Comparison of ENCODE assay signal across 18 cellular contexts in genomic region chr17:8212312-8213180, GRCh38. TPM values are rescaled to one million over a fixed set of nuclear protein-coding genes. Genes with fewer than 3 reads are reported as not detected.
DNase-seq lines count a peak whose midpoint lies in the region; ATAC-seq, FAIRE-seq and TF ChIP-seq lines count a peak whose summit lies in the region.
"Had no signal": no experiment of that assay in that cellular context is flagged by ENCODE, and none has a peak within 500 bp of the region (broad histone marks: within the 10 kb centered on the region; RNA-seq: fewer than 3 reads in every experiment).

No MANE protein-coding gene starts in this region.

- BruUV-seq in HCT116 (replicated peaks; lab: Mats Ljungman, UMichigan): no TSS peak

- H3K27ac ChIP-seq in HCT116 (ENCODE audit: low read depth, low read length): peak overlapping the region; percentile 39
- H3K27ac ChIP-seq: BLaER1 had no signal

- H3K27me3 ChIP-seq in HCT116 (ENCODE audit: insufficient read depth, low read length): no peaks in the 10 kb centered on the region
- H3K27me3 ChIP-seq: BLaER1 had no signal

- TF ChIP-seq POLR2A in HCT116 (IDR thresholded peaks at IDR 0.05; ENCODE audit: borderline replicate concordance, extremely low read depth, insufficient read depth, insufficient read length): no peak

- peaks cover 2 to 8% of the 10 kb centered on the region in 2 experiments; a peak in 1 of 4 replicates for H3K36me3 ChIP-seq in HCT116 (ENCODE audit: control insufficient read depth in 1 of 2, insufficient read depth in 2 of 2, low read length in 2 of 2)

- H3K4me2 ChIP-seq in HCT116 (ENCODE audit: low read length): peak overlapping the region; percentile 45
- H3K4me2 ChIP-seq: BLaER1 had no signal

- H2AFZ ChIP-seq in HCT116 (ENCODE audit: low read depth, low read length, poor library complexity, severe bottlenecking): peak overlapping the region; percentile 38

- no peaks in the 10 kb centered on the region for H3K9me3 ChIP-seq in HCT116 (ENCODE audit: control insufficient read depth in 1 of 2, insufficient read depth in 1 of 2, low read depth in 1 of 2, low read length in 2 of 2)
- H3K9me3 ChIP-seq: BLaER1 had no signal

- H3K4me1 ChIP-seq in HCT116 (ENCODE audit: control insufficient read depth in 1 of 2, insufficient read depth in 2 of 2, low read length in 2 of 2): peaks cover 29 to 66% of the 10 kb centered on the region in 2 experiments; a peak in 3 of 4 replicates

- DNase-seq in HCT116 (ENCODE audit: low read depth, low spot score) (no peak), OCI-M1 (lab: John Stamatoyannopoulos, UW) (peak; percentile 83), left lobe of liver (ENCODE audit: low spot score) (no peak), CD1c-positive myeloid dendritic cell (ENCODE audit: extremely low spot score) (no peak), GM19239 (ENCODE audit: insufficient read length, low spot score) (no peak)
- DNase-seq: activated CD4-positive, alpha-beta T cell treated with anti-CD3 and anti-CD28 coated beads for 48 hours; activated naive CD4-positive, alpha-beta T cell treated with anti-CD3 and anti-CD28 coated beads, Interleukin-2, amount 10 ng/mL, durations not matched to agents 7 days and 5 days; activated T-cell treated with anti-CD3 and anti-CD28 coated beads for 4 hours; cortex of kidney; immature natural killer cell; KBM-7; mesendoderm; NCI-H146; NCI-H226; SHP77 treated with DMSO at 0.1 percent for 48 hours; substantia nigra; T-helper 9 cell had no signal

- H3K79me2 ChIP-seq in HCT116 (ENCODE audit: insufficient read depth, low read length): peaks cover 29% of the 10 kb centered on the region

- RAD21 ChIA-PET in HCT116 (lab: Charles Lee; ENCODE audit: low non-redundant PET in 1 of 2, low total read pairs in 2 of 2, uncharacterized antibody in 2 of 2, unreplicated experiment in 2 of 2): interaction anchor here in 1 of 2 experiments (0.7 kb wide), 1 partner anchor 1464 kb away, joined by 3 read pairs; no protein-coding TSS in a partner anchor

- no peak overlapping the region for H3K4me3 ChIP-seq in HCT116 (replicated peaks in 1 of 2; ENCODE audit: low read depth in 1 of 2, low read length in 2 of 2)
- H3K4me3 ChIP-seq: BLaER1 had no signal

- no peak overlapping the region for H3K9ac ChIP-seq in HCT116 (ENCODE audit: low read length)
- H3K9ac ChIP-seq: BLaER1 had no signal

- POLR2A ChIA-PET in HCT116 (lab: Charles Lee): interaction anchor here (0.9 to 5.2 kb wide), 5 partner anchors 10 to 83 kb away, joined by 4 to 57 read pairs (median 6); partner anchors contain the start of genes BORCS6 and SLC25A35

- FAIRE-seq in GM19239 (lab: Jason Lieb, UNC): no peak

- H3K9me2 ChIP-seq in HCT116 (ENCODE audit: insufficient read depth): no peaks in the 10 kb centered on the region

- peak; percentile 45 for ATAC-seq in HCT116
- peak; percentile 58 for ATAC-seq in left lobe of liver

- CTCF ChIA-PET in HCT116 (lab: Charles Lee): interaction anchor here (1.1 kb wide), 1 partner anchor 24 kb away, joined by 4 read pairs; no protein-coding TSS in a partner anchor

- no peaks in the 10 kb centered on the region for H4K20me1 ChIP-seq in HCT116 (ENCODE audit: insufficient read depth)

- TF ChIP-seq RAD21 in HCT116 (IDR thresholded peaks at IDR 0.05; ENCODE audit: low read depth): no peak

- intact Hi-C loops in HCT116 (cut with micrococcal nuclease): no loop called here

- TF ChIP-seq CTCF in HCT116 (IDR thresholded peaks at IDR 0.05 in 2 of 3, conservative IDR thresholded peaks at IDR 0.05 in 1 of 3; ENCODE audit: borderline replicate concordance in 1 of 3, insufficient read depth in 1 of 3, low read depth in 2 of 3, low read length in 2 of 3): no peak

TF ChIP-seq in HCT116, 20 proteins besides CTCF, POLR2A, EP300 and RAD21:
- TF ChIP-seq ZNF274 (IDR thresholded peaks at IDR 0.05; ENCODE audit: low read depth, low read length): no peak
- no peak for TF ChIP-seq TCF7L2 (IDR thresholded peaks at IDR 0.05; ENCODE audit: borderline replicate concordance, extremely low read depth, insufficient read depth, insufficient read length)
- peak; percentile 34; the same call in 1 of the 2 replicates for TF ChIP-seq CEBPB (IDR thresholded peaks at IDR 0.05; ENCODE audit: low read depth)
- 0 out of 2 replicates have a peak, but pooled peaks have one; percentile 43 for TF ChIP-seq CBX3 (IDR thresholded peaks at IDR 0.05; ENCODE audit: low read depth)

RNA-seq across cellular contexts. Expression of gene AURKB, which starts 2.2 kb away (rescaled TPM):
- 141 TPM for total RNA-seq in HCT116 (2021; ENCODE audit: unreplicated experiment)
- polyA plus RNA-seq in HCT116 (2012): 216 and 232 TPM in 2 replicates
- 0.68 TPM for total RNA-seq in left lobe of liver

RNA-seq across cellular contexts. Expression of gene BORCS6, which starts 22.6 kb away (rescaled TPM):
- 6.4 TPM for total RNA-seq in HCT116 (2021; ENCODE audit: unreplicated experiment)
- polyA plus RNA-seq in HCT116 (2012): 4.7 and 5.4 TPM in 2 replicates
- total RNA-seq in left lobe of liver: 4.5 TPM

RNA-seq across cellular contexts. Expression of gene CTC1, which starts 35.3 kb away (rescaled TPM):
- total RNA-seq in HCT116 (2021; ENCODE audit: unreplicated experiment) (80.4 TPM), left lobe of liver (18.1 TPM)
- 22.8 and 31.9 TPM in 2 replicates for polyA plus RNA-seq in HCT116 (2012)

RNA-seq across cellular contexts. Expression of gene TMEM107, which starts 36.4 kb away (rescaled TPM):
- total RNA-seq in HCT116 (2021; ENCODE audit: unreplicated experiment): 30.1 TPM
- 30.8 and 40.9 TPM in 2 replicates for polyA plus RNA-seq in HCT116 (2012)
- total RNA-seq in left lobe of liver: 3.6 TPM

RNA-seq across cellular contexts. Expression of gene PFAS, which starts 36.5 kb away (rescaled TPM):
- total RNA-seq in HCT116 (2021; ENCODE audit: unreplicated experiment): 80.6 TPM
- 21.2 and 22.3 TPM in 2 replicates for polyA plus RNA-seq in HCT116 (2012)
- 18.9 TPM for total RNA-seq in left lobe of liver

Comparison
In these comparisons a context has a peak if more than half of its experiments do, and no peak if none do; other contexts are left out.
1. RNA of gene AURKB, which starts 2.2 kb away (total RNA-seq): 141 TPM in HCT116 (single experiment); 0.68 TPM in left lobe of liver (single experiment); every median in the first group is over 10 times any median in the second.